ENCODE assay signal across 1 cellular context in genomic region chr1:157237522-157237921, GRCh38.
A peak's percentile ranks its signal among the peaks of the same experiment; 100 is the strongest.
TF ChIP-seq lines count a peak whose summit lies in the region.

No MANE protein-coding gene starts in this region.

TF ChIP-seq in K562, 482 proteins besides CTCF, POLR2A, EP300 and RAD21 (continued from another document):
- no peak for TF ChIP-seq ZNF518B (CRISPR knock-in tag; IDR thresholded peaks at IDR 0.05)
- peak; percentile 68 for TF ChIP-seq PRDM10 (IDR thresholded peaks at IDR 0.05; ENCODE audit: partially characterized antibody)
- no peak for TF ChIP-seq GTF2B (IDR thresholded peaks at IDR 0.05; ENCODE audit: extremely low read depth, insufficient read length)
- TF ChIP-seq ZC3H11A (IDR thresholded peaks at IDR 0.05; ENCODE audit: low read depth, low read length): no peak
- peak; percentile 48 for TF ChIP-seq MAFG (tag; conservative IDR thresholded peaks at IDR 0.05)
- TF ChIP-seq PRPF4 (IDR thresholded peaks at IDR 0.05; ENCODE audit: insufficient read depth, low read depth, low read length, poor library complexity, severe bottlenecking): no peak
- TF ChIP-seq HIVEP1 (CRISPR knock-in tag; IDR thresholded peaks at IDR 0.05): no peak
- TF ChIP-seq NR3C1 (CRISPR knock-in tag; IDR thresholded peaks at IDR 0.05): no peak
- no peak for TF ChIP-seq ZBTB26 (CRISPR knock-in tag; IDR thresholded peaks at IDR 0.05)
- TF ChIP-seq SOX6 (IDR thresholded peaks at IDR 0.05): no peak
- no peak for TF ChIP-seq ZNF3 (CRISPR knock-in tag; IDR thresholded peaks at IDR 0.05)
- no peak for TF ChIP-seq ILK (tag; IDR thresholded peaks at IDR 0.05; ENCODE audit: borderline replicate concordance, low read depth)
- no peak for TF ChIP-seq NEUROD1 (IDR thresholded peaks at IDR 0.05; ENCODE audit: borderline replicate concordance, low read depth, low read length, partially characterized antibody)
- TF ChIP-seq NCOR1 (IDR thresholded peaks at IDR 0.05): no peak
- no peak for TF ChIP-seq DEAF1 (CRISPR knock-in tag; IDR thresholded peaks at IDR 0.05)
- TF ChIP-seq ZNF239 (CRISPR knock-in tag; IDR thresholded peaks at IDR 0.05): no peak
- TF ChIP-seq POLR2AphosphoS2 (IDR thresholded peaks at IDR 0.05; ENCODE audit: low read length): no peak
- no peak for TF ChIP-seq NFXL1 (CRISPR knock-in tag; IDR thresholded peaks at IDR 0.05)
- TF ChIP-seq TAL1 (IDR thresholded peaks at IDR 0.05): no peak
- TF ChIP-seq ZBTB12 (CRISPR knock-in tag; IDR thresholded peaks at IDR 0.05): no peak
- no peak for TF ChIP-seq NCOA6 (IDR thresholded peaks at IDR 0.05)
- no peak for TF ChIP-seq ZNF507 (tag; conservative IDR thresholded peaks at IDR 0.05)
- TF ChIP-seq RFX1 (IDR thresholded peaks at IDR 0.05): no peak
- TF ChIP-seq SAP30 (IDR thresholded peaks at IDR 0.05; ENCODE audit: borderline replicate concordance, insufficient read depth, low read depth, low read length, poor library complexity, severe bottlenecking): no peak
- no peak for TF ChIP-seq ZBTB33 (CRISPR knock-in tag; IDR thresholded peaks at IDR 0.05)
- TF ChIP-seq TCF15 (CRISPR knock-in tag; IDR thresholded peaks at IDR 0.05): no peak
- no peak for TF ChIP-seq ATF4 (CRISPR knock-in tag; IDR thresholded peaks at IDR 0.05)
- TF ChIP-seq C11orf30 (IDR thresholded peaks at IDR 0.05; ENCODE audit: low read depth): peak; percentile 71
TF ChIP-seq in K562: peak in this region for 7.
